Comparison of ENCODE assay signal across 41 cellular contexts in the genomic region with DNA sequence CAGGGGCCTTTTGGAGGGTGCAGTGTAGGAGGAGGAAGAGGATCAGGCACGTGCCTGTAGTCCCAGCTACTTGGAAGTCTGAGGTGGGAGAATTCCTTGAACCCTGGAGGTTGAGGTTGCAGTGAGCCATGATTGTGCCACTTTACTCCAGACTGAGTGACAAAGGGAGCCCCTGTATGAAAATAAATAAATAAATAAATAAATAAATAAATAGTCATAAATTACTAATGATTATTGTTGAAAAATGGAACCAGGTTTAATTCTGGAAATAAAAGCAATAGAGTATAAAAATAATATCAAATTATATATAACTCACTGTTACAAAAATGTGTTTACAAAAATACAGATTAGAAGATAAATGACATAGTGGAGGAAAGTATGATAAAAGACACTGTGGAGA. TPM values are rescaled to one million over a fixed set of nuclear protein-coding genes. Genes with fewer than 3 reads are reported as not detected.
"Had no signal": no experiment of that assay in that cellular context is flagged by ENCODE, and none has a peak within 500 bp of the region (broad histone marks: within the 10 kb centered on the region; RNA-seq: fewer than 3 reads in every experiment).

No MANE protein-coding gene starts in this region.

- H3K9me3 ChIP-seq: adrenal gland, ascending aorta, body of pancreas, breast epithelium had no signal

- ATAC-seq: activated naive CD4-positive, alpha-beta T cell treated with anti-CD3 and anti-CD28 coated beads, Interleukin-2, amount 50 U/mL, for 72 hours; activated naive CD8-positive, alpha-beta T cell treated with anti-CD3 and anti-CD28 coated beads, Interleukin-2, amount 50 U/mL, for 24 hours; activated T-cell treated with anti-CD3 and anti-CD28 coated beads, Interleukin-2, amount 50 U/mL, for 4 hours; activated T-cell treated with anti-CD3 and anti-CD28 coated beads, Interleukin-2, amount 50 U/mL, for 72 hours; activated T-helper 17 cell treated with anti-CD3 and anti-CD28 coated beads, Interleukin-2, amount 50 U/mL, for 72 hours; body of pancreas had no signal

- DNase-seq: activated effector memory CD4-positive, alpha-beta T cell treated with anti-CD3 and anti-CD28 coated beads, Interleukin-2, amount 50 U/mL, for 16 hours; activated effector memory CD4-positive, alpha-beta T cell treated with Interleukin-2 at 50 U/mL for 16 hours; activated gamma-delta T cell; activated gamma-delta T cell treated with Interleukin-2 at 50 U/mL for 16 hours; activated naive CD4-positive, alpha-beta T cell; activated naive CD4-positive, alpha-beta T cell treated with anti-CD3 and anti-CD28 coated beads for 36 hours; activated naive CD4-positive, alpha-beta T cell treated with anti-CD3 and anti-CD28 coated beads, Interleukin-2, amount 10 ng/mL, durations not matched to agents 7 days and 5 days; activated naive CD4-positive, alpha-beta T cell treated with anti-CD3 and anti-CD28 coated beads, Interleukin-2, amount 50 U/mL, for 16 hours; activated naive CD4-positive, alpha-beta T cell treated with Interleukin-2 at 50 U/mL for 16 hours; activated naive CD8-positive, alpha-beta T cell treated with anti-CD3 and anti-CD28 coated beads for 36 hours; activated naive CD8-positive, alpha-beta T cell treated with anti-CD3 and anti-CD28 coated beads, Interleukin-2, amount 10 ng/mL, durations not matched to agents 7 days and 5 days; activated naive CD8-positive, alpha-beta T cell treated with anti-CD3 and anti-CD28 coated beads, Interleukin-2, amount 50 U/mL, for 24 hours; activated T-cell treated with anti-CD3 and anti-CD28 coated beads, Interleukin-2, amount 50 U/mL, for 1 hour; activated T-cell treated with anti-CD3 and anti-CD28 coated beads, Interleukin-2, amount 50 U/mL, for 24 hours; activated T-cell treated with anti-CD3 and anti-CD28 coated beads, Interleukin-2, amount 50 U/mL, for 4 hours; activated T-cell treated with anti-CD3 and anti-CD28 coated beads, Interleukin-2, amount 50 U/mL, for 48 hours; activated T-cell treated with anti-CD3 and anti-CD28 coated beads, Interleukin-2, amount 50 U/mL, for 72 hours; adrenal gland; amniotic stem cell; amygdala; anterior cingulate cortex; aorta; body of pancreas; brain microvascular endothelial cell; caudate nucleus; central memory CD4-positive, alpha-beta T cell; cerebellar nuclear complex had no signal

- H3K27me3 Mint-ChIP-seq: activated naive CD4-positive, alpha-beta T cell treated with anti-CD3 and anti-CD28 coated beads, Interleukin-2, amount 10 ng/mL, durations not matched to agents 7 days and 5 days; activated naive CD4-positive, alpha-beta T cell treated with anti-CD3 and anti-CD28 coated beads, Interleukin-2, amount 50 U/mL, for 24 hours; activated naive CD8-positive, alpha-beta T cell; activated naive CD8-positive, alpha-beta T cell treated with anti-CD3 and anti-CD28 coated beads for 36 hours; activated naive CD8-positive, alpha-beta T cell treated with anti-CD3 and anti-CD28 coated beads, Interleukin-2, amount 10 ng/mL, durations not matched to agents 7 days and 5 days; activated naive CD8-positive, alpha-beta T cell treated with anti-CD3 and anti-CD28 coated beads, Interleukin-2, amount 50 U/mL, for 24 hours; activated T-cell treated with anti-CD3 and anti-CD28 coated beads, Interleukin-2, amount 50 U/mL, for 24 hours; activated T-helper 17 cell treated with anti-CD3 and anti-CD28 coated beads, Interleukin-2, amount 50 U/mL, for 72 hours; brain; central memory CD8-positive, alpha-beta T cell had no signal

- H3K9me3 Mint-ChIP-seq: activated naive CD4-positive, alpha-beta T cell treated with anti-CD3 and anti-CD28 coated beads for 36 hours; activated T-cell treated with anti-CD3 and anti-CD28 coated beads, Interleukin-2, amount 50 U/mL, for 24 hours; activated T-helper 1 cell treated with anti-CD3 and anti-CD28 coated beads, Interleukin-12 subunit alpha, Interleukin-12 subunit beta, Interleukin-2, Interleukin-4 antibody, amounts not matched to agents 30 ng/mL and 10 ng/mL and 1 ng/mL, durations not matched to agents 14 hours and 24 hours and 36 hours; activated T-helper 2 cell treated with anti-CD3 and anti-CD28 coated beads, Interferon-gamma antibody, Interleukin-2, Interleukin-4, amounts not matched to agents 10 μg/mL and 5 μg/mL and 100 μg/mL, durations not matched to agents 14 hours and 24 hours and 36 hours had no signal

- H3K4me3 Mint-ChIP-seq: activated naive CD4-positive, alpha-beta T cell treated with anti-CD3 and anti-CD28 coated beads for 36 hours; activated naive CD4-positive, alpha-beta T cell treated with anti-CD3 and anti-CD28 coated beads, Interleukin-2, amount 10 ng/mL, durations not matched to agents 7 days and 5 days; activated naive CD4-positive, alpha-beta T cell treated with anti-CD3 and anti-CD28 coated beads, Interleukin-2, amount 50 U/mL, for 24 hours; activated naive CD8-positive, alpha-beta T cell; activated naive CD8-positive, alpha-beta T cell treated with anti-CD3 and anti-CD28 coated beads for 36 hours; activated naive CD8-positive, alpha-beta T cell treated with anti-CD3 and anti-CD28 coated beads, Interleukin-2, amount 10 ng/mL, durations not matched to agents 7 days and 5 days; activated naive CD8-positive, alpha-beta T cell treated with anti-CD3 and anti-CD28 coated beads, Interleukin-2, amount 50 U/mL, for 24 hours; activated T-cell treated with anti-CD3 and anti-CD28 coated beads, Interleukin-2, amount 50 U/mL, for 24 hours; activated T-cell treated with anti-CD3 and anti-CD28 coated beads, Interleukin-2, amount 50 U/mL, for 4 hours; activated T-cell treated with anti-CD3 and anti-CD28 coated beads, Interleukin-2, amount 50 U/mL, for 72 hours; activated T-helper 1 cell treated with anti-CD3 and anti-CD28 coated beads, Interleukin-12 subunit alpha, Interleukin-12 subunit beta, Interleukin-2, Interleukin-4 antibody, amounts not matched to agents 30 ng/mL and 10 ng/mL and 1 ng/mL, durations not matched to agents 14 hours and 24 hours and 36 hours; activated T-helper 17 cell treated with anti-CD3 and anti-CD28 coated beads, Interleukin-2, amount 50 U/mL, for 72 hours; brain; central memory CD8-positive, alpha-beta T cell had no signal

- H3K4me1 Mint-ChIP-seq: activated naive CD4-positive, alpha-beta T cell treated with anti-CD3 and anti-CD28 coated beads, Interleukin-2, amount 10 ng/mL, durations not matched to agents 7 days and 5 days; activated naive CD4-positive, alpha-beta T cell treated with anti-CD3 and anti-CD28 coated beads, Interleukin-2, amount 50 U/mL, for 24 hours; activated naive CD8-positive, alpha-beta T cell treated with anti-CD3 and anti-CD28 coated beads for 36 hours; activated naive CD8-positive, alpha-beta T cell treated with anti-CD3 and anti-CD28 coated beads, Interleukin-2, amount 10 ng/mL, durations not matched to agents 7 days and 5 days; activated naive CD8-positive, alpha-beta T cell treated with anti-CD3 and anti-CD28 coated beads, Interleukin-2, amount 50 U/mL, for 24 hours; activated T-helper 17 cell treated with anti-CD3 and anti-CD28 coated beads, Interleukin-2, amount 50 U/mL, for 72 hours; central memory CD8-positive, alpha-beta T cell had no signal

- H3K4me3 ChIP-seq: adrenal gland, ascending aorta, body of pancreas, breast epithelium, cardiac muscle cell had no signal

- H3K36me3 Mint-ChIP-seq: activated naive CD4-positive, alpha-beta T cell treated with anti-CD3 and anti-CD28 coated beads, Interleukin-2, amount 10 ng/mL, durations not matched to agents 7 days and 5 days; activated naive CD4-positive, alpha-beta T cell treated with anti-CD3 and anti-CD28 coated beads, Interleukin-2, amount 50 U/mL, for 24 hours; activated naive CD4-positive, alpha-beta T cell treated with anti-CD3 and anti-CD28 coated beads, Interleukin-2, amount 50 U/mL, for 72 hours; activated naive CD8-positive, alpha-beta T cell; activated naive CD8-positive, alpha-beta T cell treated with anti-CD3 and anti-CD28 coated beads for 36 hours; activated naive CD8-positive, alpha-beta T cell treated with anti-CD3 and anti-CD28 coated beads, Interleukin-2, amount 10 ng/mL, durations not matched to agents 7 days and 5 days had no signal

- H3K27ac Mint-ChIP-seq: activated naive CD4-positive, alpha-beta T cell treated with anti-CD3 and anti-CD28 coated beads for 36 hours; activated naive CD4-positive, alpha-beta T cell treated with anti-CD3 and anti-CD28 coated beads, Interleukin-2, amount 10 ng/mL, durations not matched to agents 7 days and 5 days; activated naive CD4-positive, alpha-beta T cell treated with anti-CD3 and anti-CD28 coated beads, Interleukin-2, amount 50 U/mL, for 24 hours; activated naive CD4-positive, alpha-beta T cell treated with anti-CD3 and anti-CD28 coated beads, Interleukin-2, amount 50 U/mL, for 72 hours; activated naive CD8-positive, alpha-beta T cell; activated naive CD8-positive, alpha-beta T cell treated with anti-CD3 and anti-CD28 coated beads for 36 hours; activated naive CD8-positive, alpha-beta T cell treated with anti-CD3 and anti-CD28 coated beads, Interleukin-2, amount 10 ng/mL, durations not matched to agents 7 days and 5 days; activated naive CD8-positive, alpha-beta T cell treated with anti-CD3 and anti-CD28 coated beads, Interleukin-2, amount 50 U/mL, for 24 hours; activated T-cell treated with anti-CD3 and anti-CD28 coated beads, Interleukin-2, amount 50 U/mL, for 24 hours; activated T-cell treated with anti-CD3 and anti-CD28 coated beads, Interleukin-2, amount 50 U/mL, for 72 hours; activated T-helper 1 cell treated with anti-CD3 and anti-CD28 coated beads, Interleukin-12 subunit alpha, Interleukin-12 subunit beta, Interleukin-2, Interleukin-4 antibody, amounts not matched to agents 30 ng/mL and 10 ng/mL and 1 ng/mL, durations not matched to agents 14 hours and 24 hours and 36 hours; activated T-helper 17 cell treated with anti-CD3 and anti-CD28 coated beads, Interleukin-2, amount 50 U/mL, for 72 hours; activated T-helper 2 cell treated with anti-CD3 and anti-CD28 coated beads, Interferon-gamma antibody, Interleukin-2, Interleukin-4, amounts not matched to agents 10 μg/mL and 5 μg/mL and 100 μg/mL, durations not matched to agents 14 hours and 24 hours and 36 hours; brain had no signal

- H3K4me1 ChIP-seq: adrenal gland, ascending aorta, body of pancreas, breast epithelium had no signal

- H3K27ac ChIP-seq: adrenal gland, ascending aorta, body of pancreas, brain microvascular endothelial cell, breast epithelium, cardiac muscle cell had no signal

- H3K27me3 ChIP-seq: adrenal gland, ascending aorta, body of pancreas, brain microvascular endothelial cell, breast epithelium, cardiac muscle cell had no signal

- FAIRE-seq: astrocyte, bronchial epithelial cell had no signal

- H3K36me3 ChIP-seq: adrenal gland, ascending aorta, brain microvascular endothelial cell, breast epithelium, cardiac muscle cell had no signal

RNA-seq across cellular contexts. Expression of gene GRIA4, which starts 37.9 kb away (rescaled TPM):
- total RNA-seq: activated naive CD4-positive, alpha-beta T cell treated with anti-CD3 and anti-CD28 coated beads for 36 hours; activated naive CD4-positive, alpha-beta T cell treated with anti-CD3 and anti-CD28 coated beads, Interleukin-2, amount 50 U/mL, for 72 hours; activated naive CD8-positive, alpha-beta T cell treated with anti-CD3 and anti-CD28 coated beads for 36 hours; activated naive CD8-positive, alpha-beta T cell treated with anti-CD3 and anti-CD28 coated beads, Interleukin-2, amount 10 ng/mL, durations not matched to agents 7 days and 5 days; activated T-cell treated with anti-CD3 and anti-CD28 coated beads, Interleukin-2, amount 50 U/mL, for 4 hours; activated T-cell treated with anti-CD3 and anti-CD28 coated beads, Interleukin-2, amount 50 U/mL, for 72 hours; activated T-helper 1 cell treated with anti-CD3 and anti-CD28 coated beads, Interleukin-12 subunit alpha, Interleukin-12 subunit beta, Interleukin-2, Interleukin-4 antibody, amounts not matched to agents 30 ng/mL and 10 ng/mL and 1 ng/mL, durations not matched to agents 14 hours and 24 hours and 36 hours; activated T-helper 17 cell treated with anti-CD3 and anti-CD28 coated beads, Interleukin-2, amount 50 U/mL, for 72 hours; activated T-helper 2 cell treated with anti-CD3 and anti-CD28 coated beads, Interferon-gamma antibody, Interleukin-2, Interleukin-4, amounts not matched to agents 10 μg/mL and 5 μg/mL and 100 μg/mL, durations not matched to agents 14 hours and 24 hours and 36 hours; ascending aorta; bronchial epithelial cell; chondrocyte had no signal
